In genomic region chr3:41127414-41127813, GRCh38 we compare ENCODE assay signal across 15 cellular contexts.
A peak's percentile ranks its signal among the peaks of the same experiment; 100 is the strongest.
DNase-seq lines count a peak whose midpoint lies in the region; TF ChIP-seq lines count a peak whose summit lies in the region.
"Had no signal": no experiment of that assay in that cellular context is flagged by ENCODE, and none has a peak within 500 bp of the region (broad histone marks: within the 10 kb centered on the region; RNA-seq: fewer than 3 reads in every experiment).

No MANE protein-coding gene starts in this region.

- intact Hi-C loops in posterior cingulate gyrus (cut with DNase I): no loop called here

- TF ChIP-seq CTCF in VCaP (conservative IDR thresholded peaks at IDR 0.05): no peak

- DNase-seq in cerebellar nuclear complex (lab: John Stamatoyannopoulos, UW): peak; percentile 89 to 98
- DNase-seq in islet precursor cell: peak; percentile 7
- no peak for DNase-seq in stimulated activated CD4-positive, alpha-beta T cell treated with anti-CD3 and anti-CD28 coated beads, Interleukin-2, amount 100 ng/mL, for 24 hours
- DNase-seq in posterior cingulate gyrus: no peak
- no peak for DNase-seq in hepatic stellate cell (ENCODE audit: low spot score)
- DNase-seq: 8988T; ACHN; Caco-2; Calu3; CD4-positive, alpha-beta T cell; CD8-positive, alpha-beta T cell; GDM1 had no signal

- peak overlapping the region; percentile 59; the same call in 1 of the 2 replicates for H3K27ac ChIP-seq in VCaP
- H3K27ac ChIP-seq: BLaER1 treated with 17β-estradiol and CSF1 and Interleukin-3, amounts not matched to agents 10 nM and 100 nM; C4-2B had no signal

Comparison
In these comparisons a context has a peak if more than half of its experiments do, and no peak if none do; other contexts are left out.
1. DNase-seq: peak in cerebellar nuclear complex (2 of 2) and islet precursor cell (single experiment); none in stimulated activated CD4-positive, alpha-beta T cell treated with anti-CD3 and anti-CD28 coated beads, Interleukin-2, amount 100 ng/mL, for 24 hours (0 of 2), posterior cingulate gyrus (0 of 10) and hepatic stellate cell (single experiment).